Comparison of ENCODE assay signal across 8 cellular contexts in the genomic region with DNA sequence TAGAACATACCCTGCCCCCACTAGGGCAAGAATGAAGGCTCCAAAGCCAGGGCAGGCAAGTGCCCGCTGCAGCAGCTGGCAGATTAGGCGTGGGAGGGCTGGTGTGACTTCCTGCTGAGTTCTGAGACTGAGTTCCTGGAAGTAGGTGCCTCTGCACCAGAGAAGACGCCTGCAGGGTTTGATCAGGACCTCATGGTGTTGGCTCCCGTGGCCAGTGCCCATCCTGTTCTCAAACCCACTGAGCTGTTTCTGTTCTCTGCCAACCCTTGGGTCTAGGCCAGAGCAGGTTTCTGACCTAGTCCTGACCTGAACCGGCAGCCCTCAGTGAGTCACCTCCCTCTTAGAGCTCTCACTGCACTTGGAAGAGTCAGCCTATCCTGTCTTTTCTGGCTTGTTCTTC.
DNase-seq lines count a peak whose midpoint lies in the region.

No MANE protein-coding gene starts in this region.

- peak; percentile 38 for DNase-seq in NK-92 treated with Interleukin-12 subunit alpha and Interleukin-12 subunit beta, amount 100 ng/mL, for 24 hours (lab: John Stamatoyannopoulos, UW)
- DNase-seq in NK-92 (lab: John Stamatoyannopoulos, UW; ENCODE audit: unreplicated experiment) = no peak
- DNase-seq in activated CD8-positive, alpha-beta memory T cell treated with anti-CD3 and anti-CD28 coated beads, Interleukin-2, amount 50 U/mL, for 48 hours = peak; percentile 53
- DNase-seq in kidney tubule cell (ENCODE audit: low spot score) = peak; percentile 67
- peak; percentile 6 for DNase-seq in stimulated activated naive CD4-positive, alpha-beta T cell treated with Interleukin-2 at 50 U/mL for 16 hours (lab: John Stamatoyannopoulos, UW)
- DNase-seq in epidermal melanocyte (ENCODE audit: insufficient read length, low spot score) = no peak
- DNase-seq in NOMO-1 treated with DMSO at 0.1 percent for 48 hours (lab: John Stamatoyannopoulos, UW; ENCODE audit: unreplicated experiment) = no peak
- no peak for DNase-seq in amygdala (lab: John Stamatoyannopoulos, UW)

Comparison
In these comparisons a context has a peak if more than half of its experiments do, and no peak if none do; other contexts are left out.
1. DNase-seq: peak in NK-92 treated with Interleukin-12 subunit alpha and Interleukin-12 subunit beta, amount 100 ng/mL, for 24 hours (single experiment), activated CD8-positive, alpha-beta memory T cell treated with anti-CD3 and anti-CD28 coated beads, Interleukin-2, amount 50 U/mL, for 48 hours (single experiment), kidney tubule cell (single experiment) and stimulated activated naive CD4-positive, alpha-beta T cell treated with Interleukin-2 at 50 U/mL for 16 hours (single experiment); none in NK-92 (single experiment), epidermal melanocyte (single experiment), NOMO-1 treated with DMSO at 0.1 percent for 48 hours (single experiment) and amygdala (0 of 56).